ENCODE assay signal across 7 cellular contexts in genomic region chr3:186790261-186790981, GRCh38. TPM values are rescaled to one million over a fixed set of nuclear protein-coding genes. Genes with fewer than 3 reads are reported as not detected.
A peak's percentile ranks its signal among the peaks of the same experiment; 100 is the strongest.
DNase-seq lines count a peak whose midpoint lies in the region; ATAC-seq and TF ChIP-seq lines count a peak whose summit lies in the region.

No MANE protein-coding gene starts in this region.

- peak overlapping the region; percentile 50 for H3K27ac Mint-ChIP-seq in activated naive CD8-positive, alpha-beta T cell treated with anti-CD3 and anti-CD28 coated beads, Interleukin-2, amount 10 ng/mL, durations not matched to agents 7 days and 5 days
- H3K27ac Mint-ChIP-seq in naive B cell: peak overlapping the region in 4 of 6 donors; percentile 51 to 99 (median 83)

- H3K36me3 Mint-ChIP-seq in activated naive CD8-positive, alpha-beta T cell treated with anti-CD3 and anti-CD28 coated beads, Interleukin-2, amount 10 ng/mL, durations not matched to agents 7 days and 5 days: peaks cover 51% of the 10 kb centered on the region
- peaks cover 30 to 38% of the 10 kb centered on the region in 2 donors for H3K36me3 Mint-ChIP-seq in naive B cell

- peak; percentile 62 for TF ChIP-seq POLR2A in GM18505 (IDR thresholded peaks at IDR 0.05; ENCODE audit: borderline replicate concordance, extremely low read depth, insufficient read depth, insufficient read length)

- no peak overlapping the region for H3K4me3 Mint-ChIP-seq in activated naive CD8-positive, alpha-beta T cell treated with anti-CD3 and anti-CD28 coated beads, Interleukin-2, amount 10 ng/mL, durations not matched to agents 7 days and 5 days
- H3K4me3 Mint-ChIP-seq in naive B cell: peak overlapping the region in 2 of 8 donors; percentile 5 to 29

- POLR2A ChIA-PET in activated naive CD8-positive, alpha-beta T cell treated with anti-CD3 and anti-CD28 coated beads, Interleukin-2, amount 10 ng/mL, durations not matched to agents 7 days and 5 days (lab: Charles Lee): interaction anchor here (0.9 to 1.6 kb wide), 4 partner anchors 10 to 17 kb away, joined by 3 to 7 read pairs (median 4); partner anchors contain the start of gene RFC4

- no peaks in the 10 kb centered on the region for H3K9me3 Mint-ChIP-seq in activated naive CD8-positive, alpha-beta T cell treated with anti-CD3 and anti-CD28 coated beads, Interleukin-2, amount 10 ng/mL, durations not matched to agents 7 days and 5 days
- no peaks in the 10 kb centered on the region for H3K9me3 Mint-ChIP-seq in naive B cell

- peaks cover 40% of the 10 kb centered on the region for H3K4me1 Mint-ChIP-seq in activated naive CD8-positive, alpha-beta T cell treated with anti-CD3 and anti-CD28 coated beads, Interleukin-2, amount 10 ng/mL, durations not matched to agents 7 days and 5 days
- peaks cover 23 to 33% (median 31%) of the 10 kb centered on the region in 3 donors for H3K4me1 Mint-ChIP-seq in naive B cell

- DNase-seq in MV-4-11 (lab: John Stamatoyannopoulos, UW) (peak; percentile 68), naive B cell (no peak), midbrain (lab: John Stamatoyannopoulos, UW) (no peak)
- DNase-seq in activated naive CD8-positive, alpha-beta T cell treated with anti-CD3 and anti-CD28 coated beads, Interleukin-2, amount 10 ng/mL, durations not matched to agents 7 days and 5 days: no peak

- no peak for ATAC-seq in GM18505 (IDR thresholded peaks at IDR 0.05; ENCODE audit: unreplicated experiment)
- no peak for ATAC-seq in activated naive CD8-positive, alpha-beta T cell treated with anti-CD3 and anti-CD28 coated beads, Interleukin-2, amount 10 ng/mL, durations not matched to agents 7 days and 5 days (ENCODE audit: low read depth)
- peak in 1 of 2 donors; percentile 16 for ATAC-seq in naive B cell (ENCODE audit: low read depth in 2 of 2)
- ATAC-seq in GM19328 (IDR thresholded peaks at IDR 0.05; ENCODE audit: unreplicated experiment): no peak
- ATAC-seq in GM21825 (IDR thresholded peaks at IDR 0.05; ENCODE audit: unreplicated experiment): no peak

- H3K27me3 Mint-ChIP-seq in activated naive CD8-positive, alpha-beta T cell treated with anti-CD3 and anti-CD28 coated beads, Interleukin-2, amount 10 ng/mL, durations not matched to agents 7 days and 5 days: no peaks in the 10 kb centered on the region
- H3K27me3 Mint-ChIP-seq in naive B cell: no peaks in the 10 kb centered on the region

RNA-seq across cellular contexts. Expression of gene EIF4A2, which starts 7.0 kb away (rescaled TPM):
- total RNA-seq in activated naive CD8-positive, alpha-beta T cell treated with anti-CD3 and anti-CD28 coated beads, Interleukin-2, amount 10 ng/mL, durations not matched to agents 7 days and 5 days: 100 to 1,000 TPM; 479 to 483 TPM
- polyA plus RNA-seq in naive B cell (ENCODE audit: low read depth in 6 of 6): 100 to 1,000 TPM; 194 to 296 (median 243) TPM

RNA-seq across cellular contexts. Expression of gene RFC4, which starts 15.9 kb away (rescaled TPM):
- 10 to 100 TPM; 75.2 to 77.6 TPM for total RNA-seq in activated naive CD8-positive, alpha-beta T cell treated with anti-CD3 and anti-CD28 coated beads, Interleukin-2, amount 10 ng/mL, durations not matched to agents 7 days and 5 days
- 10 to 100 TPM; 22.2 to 34.4 (median 25.0) TPM for polyA plus RNA-seq in naive B cell (ENCODE audit: low read depth in 6 of 6)

RNA-seq across cellular contexts. Expression of gene ADIPOQ, which starts 52.1 kb away (rescaled TPM):
- not detected for total RNA-seq in activated naive CD8-positive, alpha-beta T cell treated with anti-CD3 and anti-CD28 coated beads, Interleukin-2, amount 10 ng/mL, durations not matched to agents 7 days and 5 days
- polyA plus RNA-seq in naive B cell (ENCODE audit: low read depth in 6 of 6): not detected
